ENCODE assay signal across 23 cellular contexts in genomic region chr22:30033891-30034290, GRCh38. TPM values are rescaled to one million over a fixed set of nuclear protein-coding genes. Genes with fewer than 3 reads are reported as not detected.
"Had no signal": no experiment of that assay in that cellular context is flagged by ENCODE, and none has a peak within 500 bp of the region (broad histone marks: within the 10 kb centered on the region; RNA-seq: fewer than 3 reads in every experiment).

No MANE protein-coding gene starts in this region.

- ATAC-seq: activated T-helper 17 cell treated with anti-CD3 and anti-CD28 coated beads, Interleukin-2, amount 50 U/mL, for 72 hours; left lobe of liver; mucosa of descending colon had no signal

- H3K4me1 ChIP-seq: testis had no signal

- H3K4me3 ChIP-seq: heart right ventricle, lower lobe of right lung, mucosa of descending colon, right lobe of liver, testis, vagina had no signal

- H3K9me3 ChIP-seq: heart right ventricle, lower lobe of right lung, mucosa of descending colon, right lobe of liver, testis, vagina had no signal

- H3K36me3 ChIP-seq: right lobe of liver, vagina had no signal

- H3K27me3 ChIP-seq: heart right ventricle, right lobe of liver, testis, vagina had no signal

- DNase-seq: activated naive CD4-positive, alpha-beta T cell; activated naive CD8-positive, alpha-beta T cell treated with anti-CD3 and anti-CD28 coated beads, Interleukin-2, amount 10 ng/mL, durations not matched to agents 7 days and 5 days; activated T-cell treated with anti-CD3 and anti-CD28 coated beads, Interleukin-2, amount 50 U/mL, for 24 hours; amniotic stem cell; cortex of kidney; effector CD8-positive, alpha-beta T cell; erythroblast; foreskin fibroblast; heart right ventricle; lower lobe of right lung; mesendoderm; mucosa of descending colon; posterior cingulate gyrus; small intestine; stimulated activated naive CD4-positive, alpha-beta T cell; testis; trophoblast cell had no signal

- H3K27ac ChIP-seq: heart right ventricle, lower lobe of right lung, right lobe of liver, testis, vagina had no signal

RNA-seq across cellular contexts. Expression of gene HORMAD2, which starts 46.4 kb away (rescaled TPM):
- total RNA-seq: fibroblast of lung, heart right ventricle, lower lobe of right lung, mucosa of descending colon, omental fat pad, vagina had no signal
